In the genomic region with DNA sequence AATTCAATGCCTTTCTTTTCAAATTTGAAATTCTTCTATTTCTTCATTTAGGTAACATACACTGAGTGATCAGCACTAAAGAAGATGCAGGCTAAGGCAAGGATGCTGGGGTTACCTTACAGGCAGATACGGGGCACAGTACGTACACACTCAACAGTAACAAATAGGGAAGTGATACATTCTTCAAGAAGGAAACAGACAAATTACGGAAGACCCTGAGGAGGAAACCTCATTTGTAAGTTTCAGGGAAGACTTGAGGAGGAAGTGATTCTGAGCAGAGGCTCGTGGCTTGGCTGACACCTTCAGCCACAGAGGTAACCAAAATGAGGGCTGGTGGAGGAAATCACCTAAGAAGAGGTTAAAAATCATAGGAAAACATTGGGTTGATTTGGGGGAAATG, we compare ENCODE assay signal across 20 cellular contexts.
DNase-seq lines count a peak whose midpoint lies in the region; ATAC-seq lines count a peak whose summit lies in the region.
"Had no signal": no experiment of that assay in that cellular context is flagged by ENCODE, and none has a peak within 500 bp of the region (broad histone marks: within the 10 kb centered on the region; RNA-seq: fewer than 3 reads in every experiment).

No MANE protein-coding gene starts in this region.

- no peaks in the 10 kb centered on the region for H4K20me1 ChIP-seq in BLaER1

- H3K27me3 ChIP-seq in BLaER1, result no peaks in the 10 kb centered on the region
- H3K27me3 ChIP-seq: stomach had no signal

- H3K36me3 ChIP-seq in BLaER1, result no peaks in the 10 kb centered on the region
- H3K36me3 ChIP-seq: left ventricle myocardium inferior, prostate gland, stomach had no signal

- H3K4me1 ChIP-seq in BLaER1, result peaks cover 16% of the 10 kb centered on the region
- H3K4me1 ChIP-seq: prostate gland had no signal

- no peak overlapping the region for H3K4me3 ChIP-seq in BLaER1
- H3K4me3 ChIP-seq: left ventricle myocardium inferior, prostate gland, SK-N-MC, stomach had no signal

- no peak overlapping the region for H3K9ac ChIP-seq in BLaER1

- peak overlapping the region; percentile 15; the same call in 1 of the 2 replicates for H3K4me2 ChIP-seq in BLaER1

- H3K27ac ChIP-seq in BLaER1, result no peak overlapping the region
- H3K27ac ChIP-seq: 22Rv1, left ventricle myocardium inferior, prostate gland, SK-N-MC, stomach had no signal

- H3K36me3 Mint-ChIP-seq in T-helper 17 cell (ENCODE audit: low read depth), result no peaks in the 10 kb centered on the region
- H3K36me3 Mint-ChIP-seq: CD4-positive, alpha-beta memory T cell; IgD-negative memory B cell had no signal

- ATAC-seq in GM19351 (IDR thresholded peaks at IDR 0.05; ENCODE audit: unreplicated experiment) (peak; percentile 72), HG03135 (IDR thresholded peaks at IDR 0.05; ENCODE audit: unreplicated experiment) (peak; percentile 64), T-helper 17 cell (no peak), GM19455 (IDR thresholded peaks at IDR 0.05; ENCODE audit: unreplicated experiment) (no peak)
- ATAC-seq: activated CD8-positive, alpha-beta T cell treated with anti-CD3 and anti-CD28 coated beads, Interleukin-2, amount 10 ng/mL, durations not matched to agents 7 days and 5 days had no signal

- no peaks in the 10 kb centered on the region for H3K27me3 Mint-ChIP-seq in T-helper 17 cell
- H3K27me3 Mint-ChIP-seq: CD4-positive, alpha-beta memory T cell; IgD-negative memory B cell had no signal

- no peak overlapping the region for H3K4me3 Mint-ChIP-seq in T-helper 17 cell
- H3K4me3 Mint-ChIP-seq: activated CD8-positive, alpha-beta T cell treated with anti-CD3 and anti-CD28 coated beads, Interleukin-2, amount 10 ng/mL, durations not matched to agents 7 days and 5 days; CD4-positive, alpha-beta memory T cell; IgD-negative memory B cell had no signal

- no peaks in the 10 kb centered on the region for H3K4me1 Mint-ChIP-seq in T-helper 17 cell
- H3K4me1 Mint-ChIP-seq: CD4-positive, alpha-beta memory T cell; IgD-negative memory B cell had no signal

- H3K27ac Mint-ChIP-seq in T-helper 17 cell, result no peak overlapping the region
- H3K27ac Mint-ChIP-seq: activated CD8-positive, alpha-beta T cell treated with anti-CD3 and anti-CD28 coated beads, Interleukin-2, amount 10 ng/mL, durations not matched to agents 7 days and 5 days; CD4-positive, alpha-beta memory T cell; IgD-negative memory B cell had no signal

- H3K9me3 ChIP-seq in BLaER1 (no peaks in the 10 kb centered on the region), T-helper 17 cell (ENCODE audit: control insufficient read depth, low read length, poor library complexity, severe bottlenecking) (no peaks in the 10 kb centered on the region)
- H3K9me3 ChIP-seq: left ventricle myocardium inferior, prostate gland, stomach had no signal

- peak; percentile 77 for DNase-seq in NOMO-1 treated with dmso at 0.1 percent for 144 hours (lab: John Stamatoyannopoulos, UW; ENCODE audit: unreplicated experiment)
- no peak for DNase-seq in stimulated activated CD8-positive, alpha-beta memory T cell treated with anti-CD3 and anti-CD28 coated beads, Interleukin-4, amount 100 ng/mL, for 48 hours
- no peak for DNase-seq in KG1 (lab: John Stamatoyannopoulos, UW)
- no peak for DNase-seq in T-helper 17 cell
- DNase-seq: activated CD8-positive, alpha-beta T cell treated with anti-CD3 and anti-CD28 coated beads, Interleukin-2, amount 10 ng/mL, durations not matched to agents 7 days and 5 days; amniotic stem cell; CD4-positive, alpha-beta memory T cell; DND-41; left ventricle myocardium inferior; NCI-H1436 treated with DMSO at 0.1 percent for 48 hours; NCI-H2227 treated with DMSO at 0.1 percent for 48 hours; stomach had no signal

Comparison
In these comparisons a context has a peak if more than half of its experiments do, and no peak if none do; other contexts are left out.
1. ATAC-seq: peak in GM19351 (single experiment) and HG03135 (single experiment); none in T-helper 17 cell (single experiment) and GM19455 (single experiment).